ENCODE assay signal across 8 cellular contexts in genomic region chr12:49827351-49828099, GRCh38. TPM values are rescaled to one million over a fixed set of nuclear protein-coding genes. Genes with fewer than 3 reads are reported as not detected.
DNase-seq lines count a peak whose midpoint lies in the region; ATAC-seq, FAIRE-seq and TF ChIP-seq lines count a peak whose summit lies in the region.

No MANE protein-coding gene starts in this region.

- FAIRE-seq in urothelium cell line (lab: Jason Lieb, UNC), result peak; percentile 13

- no peaks in the 10 kb centered on the region for H3K27me3 ChIP-seq in PC-3 (ENCODE audit: low read length)
- H3K27me3 ChIP-seq in neuron (ENCODE audit: insufficient read depth, low read length), result no peaks in the 10 kb centered on the region

- CTCF ChIA-PET in PC-3 (lab: Charles Lee), result interaction anchor here (0.6 to 1.1 kb wide), 2 partner anchors 12 to 116 kb away, joined by 3 to 4 read pairs; no protein-coding TSS in a partner anchor

- H3K27ac ChIP-seq in PC-3 (ENCODE audit: low read length), result no peak overlapping the region

- no peaks in the 10 kb centered on the region for H4K20me1 ChIP-seq in PC-3 (ENCODE audit: low read length)

- TF ChIP-seq CTCF in PC-3 (conservative IDR thresholded peaks at IDR 0.05; ENCODE audit: low read depth, low read length), result no peak

- H3F3A ChIP-seq in PC-3 (ENCODE audit: low read length, unreplicated experiment), result no peaks in the 10 kb centered on the region

- POLR2A ChIA-PET in PC-3 (lab: Charles Lee; ENCODE audit: unreplicated experiment), result interaction anchor here (0.6 kb wide), 2 partner anchors 16 to 86 kb away, joined by 3 read pairs; no protein-coding TSS in a partner anchor

- H3K9me3 ChIP-seq in PC-3 (ENCODE audit: low read length), result no peaks in the 10 kb centered on the region
- no peaks in the 10 kb centered on the region for H3K9me3 ChIP-seq in neuron (ENCODE audit: low read length)

- H3K27me3 Mint-ChIP-seq in activated naive CD4-positive, alpha-beta T cell treated with anti-CD3 and anti-CD28 coated beads, Interleukin-2, amount 50 U/mL, for 24 hours, result no peaks in the 10 kb centered on the region

- intact Hi-C loops in PC-3 (cut with micrococcal nuclease), result loop anchor here (2.0 kb wide), 1 partner anchor 15 kb away; the partner anchor contains the start of gene BCDIN3D

- no TSS peak for BruUV-seq in PC-3 (replicated peaks; lab: Mats Ljungman, UMichigan)

- H3K36me3 ChIP-seq in PC-3 (ENCODE audit: low read depth, low read length) (no peaks in the 10 kb centered on the region), neuron (ENCODE audit: insufficient read depth, low read length) (no peaks in the 10 kb centered on the region)

- no peak overlapping the region for H3K27ac Mint-ChIP-seq in activated naive CD4-positive, alpha-beta T cell treated with anti-CD3 and anti-CD28 coated beads, Interleukin-2, amount 50 U/mL, for 24 hours

- DNase-seq in ELR (ENCODE audit: low read depth) (peak; percentile 78), PC-3 (peak; percentile 48), germinal center (ENCODE audit: low spot score) (peak; percentile 61), urothelium cell line (ENCODE audit: low spot score) (peak; percentile 84)

- H3K9ac ChIP-seq in PC-3 (ENCODE audit: low read length), result peak overlapping the region; percentile 60

- H3K4me1 ChIP-seq in PC-3 (ENCODE audit: insufficient read depth, low read length), result peaks cover 20% of the 10 kb centered on the region
- H3K4me1 ChIP-seq in neuron (ENCODE audit: insufficient read depth, low read length), result peaks cover 39% of the 10 kb centered on the region

- no peaks in the 10 kb centered on the region for H3K9me3 Mint-ChIP-seq in activated naive CD4-positive, alpha-beta T cell treated with anti-CD3 and anti-CD28 coated beads, Interleukin-2, amount 50 U/mL, for 24 hours

- H2AFZ ChIP-seq in PC-3 (ENCODE audit: low read length) (peak overlapping the region; percentile 77), neuron (ENCODE audit: low read depth, low read length) (no peak overlapping the region)

- no peaks in the 10 kb centered on the region for H3K36me3 Mint-ChIP-seq in activated naive CD4-positive, alpha-beta T cell treated with anti-CD3 and anti-CD28 coated beads, Interleukin-2, amount 50 U/mL, for 24 hours

- peak overlapping the region; percentile 95 for H3K4me2 ChIP-seq in PC-3 (ENCODE audit: low read length)

- peaks cover 39% of the 10 kb centered on the region for H3K4me1 Mint-ChIP-seq in activated naive CD4-positive, alpha-beta T cell treated with anti-CD3 and anti-CD28 coated beads, Interleukin-2, amount 50 U/mL, for 24 hours

- peaks cover 30% of the 10 kb centered on the region for H3K79me2 ChIP-seq in PC-3 (ENCODE audit: low read length)

- ATAC-seq in HG02870 (IDR thresholded peaks at IDR 0.05; ENCODE audit: unreplicated experiment) (peak; percentile 15), PC-3 (peak; percentile 39), GM18520 (IDR thresholded peaks at IDR 0.05; ENCODE audit: unreplicated experiment) (no peak)

- peak overlapping the region; percentile 80 for H3K4me3 ChIP-seq in PC-3 (ENCODE audit: low read length)
- peak overlapping the region; percentile 64 for H3K4me3 ChIP-seq in neuron (ENCODE audit: low read length)

- peak overlapping the region; percentile 69 for H3K4me3 Mint-ChIP-seq in activated naive CD4-positive, alpha-beta T cell treated with anti-CD3 and anti-CD28 coated beads, Interleukin-2, amount 50 U/mL, for 24 hours

- H3K9me2 ChIP-seq in PC-3 (replicated peaks; ENCODE audit: low read length), result no peaks in the 10 kb centered on the region

RNA-seq across cellular contexts. Expression of gene NCKAP5L, which starts 0.7 kb away (rescaled TPM):
- 13.3 and 14.2 TPM in 2 replicates for total RNA-seq in PC-3 (2014; rRNA removed)

RNA-seq across cellular contexts. Expression of gene BCDIN3D, which starts 15.4 kb away (rescaled TPM):
- 4.5 and 5.4 TPM in 2 replicates for total RNA-seq in PC-3 (2014; rRNA removed)
